11 cellular contexts compared by ENCODE assay signal in the genomic region with DNA sequence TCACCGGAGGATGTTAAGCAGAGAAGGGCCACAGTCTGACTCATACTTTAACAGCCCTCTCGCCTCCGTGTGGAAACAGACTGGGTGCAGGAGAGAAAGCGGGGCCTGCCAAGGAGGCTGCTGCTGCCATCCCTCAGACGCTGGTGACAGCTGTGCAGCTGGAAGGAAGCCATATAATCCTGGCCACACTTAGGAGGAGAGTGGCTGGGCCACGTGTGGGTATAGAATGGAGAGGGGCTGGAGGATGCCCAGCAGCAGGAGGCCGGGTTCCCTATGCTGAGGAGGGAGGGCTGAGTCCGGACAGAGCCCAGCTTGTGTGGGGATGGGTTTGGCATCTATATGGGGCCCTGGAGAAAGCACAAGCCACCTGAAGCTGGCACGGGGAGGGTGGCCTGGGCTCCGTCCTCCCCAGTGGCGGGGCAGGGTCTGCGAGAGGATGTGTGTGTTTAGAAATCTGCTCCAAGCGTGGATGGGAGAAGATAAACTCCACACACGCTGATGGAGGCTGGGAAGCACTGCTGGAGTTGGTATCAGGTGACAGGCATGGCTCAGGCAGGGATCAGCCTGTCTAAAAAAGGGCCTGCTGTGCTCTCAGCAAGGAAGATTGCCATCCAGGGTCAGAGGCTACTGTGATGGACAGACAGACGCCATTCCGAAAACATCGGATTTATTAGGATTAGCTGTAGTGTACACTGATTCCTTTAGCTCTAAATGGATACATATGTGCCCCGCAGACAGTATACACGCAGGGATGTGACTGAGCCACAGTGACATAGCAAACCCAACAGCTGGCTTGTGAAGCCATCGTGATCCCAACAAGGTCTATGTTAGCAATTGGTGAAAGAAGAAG. TPM values are rescaled to one million over a fixed set of nuclear protein-coding genes. Genes with fewer than 3 reads are reported as not detected.
A peak's percentile ranks its signal among the peaks of the same experiment; 100 is the strongest.
DNase-seq lines count a peak whose midpoint lies in the region; FAIRE-seq and TF ChIP-seq lines count a peak whose summit lies in the region.
"Had no signal": no experiment of that assay in that cellular context is flagged by ENCODE, and none has a peak within 500 bp of the region (broad histone marks: within the 10 kb centered on the region; RNA-seq: fewer than 3 reads in every experiment).

No MANE protein-coding gene starts in this region.

- H3K27me3 Mint-ChIP-seq in CD14-positive monocyte (ENCODE audit: low read depth in 3 of 3) (peaks cover 0 to 1% (median 0%) of the 10 kb centered on the region in 3 donors), nephron progenitor cell (ENCODE audit: low read depth, poor library complexity) (peaks cover 5% of the 10 kb centered on the region)

- H4K20me1 ChIP-seq in OCI-LY7 (ENCODE audit: insufficient read depth, low read length) = no peaks in the 10 kb centered on the region

- peaks cover 4% of the 10 kb centered on the region for H3K4me1 ChIP-seq in OCI-LY7 (ENCODE audit: insufficient read depth, low read length, poor library complexity, severe bottlenecking)

- intact Hi-C loops in CD14-positive monocyte (cut with micrococcal nuclease) = loop anchor here in 1 of 2 donors (5.0 kb wide), 1 partner anchor 144 kb away; no protein-coding TSS in a partner anchor
- intact Hi-C loops in OCI-LY7 (cut with micrococcal nuclease; ENCODE audit: unreplicated experiment) = no loop called here

- no peak overlapping the region for H3K4me3 ChIP-seq in coronary artery
- H3K4me3 ChIP-seq in OCI-LY7 (ENCODE audit: low read depth, low read length, poor library complexity, severe bottlenecking) = no peak overlapping the region

- H2AFZ ChIP-seq in OCI-LY7 (ENCODE audit: low read length) = no peak overlapping the region

- H3K9me3 Mint-ChIP-seq in CD14-positive monocyte = no peaks in the 10 kb centered on the region
- H3K9me3 Mint-ChIP-seq in nephron progenitor cell = no peaks in the 10 kb centered on the region
- H3K9me3 Mint-ChIP-seq: CD4-positive, alpha-beta memory T cell had no signal

- peaks cover 21% of the 10 kb centered on the region; the same call in 1 of the 2 replicates for H3K36me3 ChIP-seq in OCI-LY7 (ENCODE audit: insufficient read depth, low read length)

- no peaks in the 10 kb centered on the region for H3K9me2 ChIP-seq in OCI-LY7 (ENCODE audit: insufficient read depth, low read length)

- POLR2A ChIA-PET in OCI-LY7 (lab: Charles Lee) = no interaction called here

- DNase-seq in CD14-positive monocyte (ENCODE audit: low spot score) (peak; percentile 23), NCI-H1694 treated with DMSO at 0.1 percent for 48 hours (lab: John Stamatoyannopoulos, UW) (peak; percentile 64), coronary artery (ENCODE audit: low spot score) (peak; percentile 66), nephron progenitor cell (peak; percentile 19), frontal cortex (ENCODE audit: low spot score in 2 of 2) (no peak), OCI-LY7 (ENCODE audit: low spot score) (no peak), SIG-M5 treated with dmso at 0.1 percent for 504 hours (lab: John Stamatoyannopoulos, UW; ENCODE audit: unreplicated experiment) (no peak)
- no peak for DNase-seq in stimulated activated CD4-positive, alpha-beta T cell treated with anti-CD3 and anti-CD28 coated beads, Interleukin-12 subunit alpha, Interleukin-12 subunit beta, amount 100 ng/mL, for 4 hours
- DNase-seq: small intestine had no signal

- no TSS peak for BruUV-seq in OCI-LY7 (replicated peaks; lab: Mats Ljungman, UMichigan)

- H3K4me1 Mint-ChIP-seq in CD14-positive monocyte (peaks cover 11% of the 10 kb centered on the region), nephron progenitor cell (peaks cover 26% of the 10 kb centered on the region)

- H3K27ac Mint-ChIP-seq in CD14-positive monocyte (no peak overlapping the region), nephron progenitor cell (no peak overlapping the region)
- H3K27ac Mint-ChIP-seq: CD4-positive, alpha-beta memory T cell had no signal

- no peak for TF ChIP-seq CTCF in CD14-positive monocyte (IDR thresholded peaks at IDR 0.05)
- no peak for TF ChIP-seq CTCF in coronary artery (IDR thresholded peaks at IDR 0.05)
- no peak for TF ChIP-seq CTCF in nephron progenitor cell (IDR thresholded peaks at IDR 0.05)
- TF ChIP-seq CTCF in OCI-LY7 (conservative IDR thresholded peaks at IDR 0.05; ENCODE audit: low read length) = no peak

- H3K9me3 ChIP-seq in OCI-LY7 (ENCODE audit: low read length) = 0 out of 2 replicates have a peak, but pooled peaks cover 10% of the 10 kb centered on the region

- H3K4me2 ChIP-seq in OCI-LY7 (ENCODE audit: low read length) = no peak overlapping the region

- H3K36me3 Mint-ChIP-seq in CD14-positive monocyte (no peaks in the 10 kb centered on the region), nephron progenitor cell (ENCODE audit: low read depth) (no peaks in the 10 kb centered on the region)
- H3K36me3 Mint-ChIP-seq: CD4-positive, alpha-beta memory T cell had no signal

- H3K79me2 ChIP-seq in OCI-LY7 (ENCODE audit: insufficient read depth, low read depth, low read length) = no peaks in the 10 kb centered on the region

- FAIRE-seq in frontal cortex (lab: Jason Lieb, UNC) = no peak
- FAIRE-seq: GM19239, small intestine had no signal

- H3K4me3 Mint-ChIP-seq in CD14-positive monocyte (no peak overlapping the region), nephron progenitor cell (no peak overlapping the region)
- H3K4me3 Mint-ChIP-seq: CD4-positive, alpha-beta memory T cell had no signal

- peak overlapping the region; percentile 84 to 87 for H3K27ac ChIP-seq in coronary artery
- no peak overlapping the region for H3K27ac ChIP-seq in OCI-LY7 (ENCODE audit: low read depth, low read length, poor library complexity, severe bottlenecking)

- CTCF ChIA-PET in OCI-LY7 (lab: Charles Lee; ENCODE audit: unreplicated experiment) = no interaction called here

RNA-seq across cellular contexts. Expression of a gene that starts 15.9 kb away (rescaled TPM):
- 100 to 1,000 TPM; 107 to 118 TPM for polyA plus RNA-seq in CD14-positive monocyte
- total RNA-seq in frontal cortex (6.5 TPM), OCI-LY7 (2022) (14.0 and 14.5 TPM in 2 replicates)
- total RNA-seq in OCI-LY7 (2014; rRNA removed; shearing (Covaris generic)) = 4.4 and 9.1 TPM in 2 replicates

RNA-seq across cellular contexts. Expression of a gene that starts 59.7 kb away (rescaled TPM):
- polyA plus RNA-seq in CD14-positive monocyte = under 1 TPM; 0.33 to 0.43 TPM
- total RNA-seq in frontal cortex = 182 TPM
- 29.4 and 37.7 TPM in 2 replicates for total RNA-seq in OCI-LY7 (2014; rRNA removed; shearing (Covaris generic))
- 15.2 and 16.1 TPM in 2 replicates for total RNA-seq in OCI-LY7 (2022)

Comparison
In these comparisons a context has a peak if more than half of its experiments do, and no peak if none do; other contexts are left out.
1. DNase-seq: peak in CD14-positive monocyte (single experiment), NCI-H1694 treated with DMSO at 0.1 percent for 48 hours (single experiment), coronary artery (single experiment) and nephron progenitor cell (single experiment); none in stimulated activated CD4-positive, alpha-beta T cell treated with anti-CD3 and anti-CD28 coated beads, Interleukin-12 subunit alpha, Interleukin-12 subunit beta, amount 100 ng/mL, for 4 hours (single experiment), frontal cortex (0 of 2), OCI-LY7 (single experiment) and SIG-M5 treated with dmso at 0.1 percent for 504 hours (single experiment).